In genomic region chr6:68196645-68197044, GRCh38 we compare ENCODE assay signal across 1 cellular context.
TF ChIP-seq lines count a peak whose summit lies in the region.

No MANE protein-coding gene starts in this region.

TF ChIP-seq in SK-N-SH, 30 proteins besides CTCF, POLR2A, EP300 and RAD21 (continued from another document):
- no peak for TF ChIP-seq USF1 (IDR thresholded peaks at IDR 0.05; ENCODE audit: borderline replicate concordance, low read depth)
- TF ChIP-seq, protein P1, sequence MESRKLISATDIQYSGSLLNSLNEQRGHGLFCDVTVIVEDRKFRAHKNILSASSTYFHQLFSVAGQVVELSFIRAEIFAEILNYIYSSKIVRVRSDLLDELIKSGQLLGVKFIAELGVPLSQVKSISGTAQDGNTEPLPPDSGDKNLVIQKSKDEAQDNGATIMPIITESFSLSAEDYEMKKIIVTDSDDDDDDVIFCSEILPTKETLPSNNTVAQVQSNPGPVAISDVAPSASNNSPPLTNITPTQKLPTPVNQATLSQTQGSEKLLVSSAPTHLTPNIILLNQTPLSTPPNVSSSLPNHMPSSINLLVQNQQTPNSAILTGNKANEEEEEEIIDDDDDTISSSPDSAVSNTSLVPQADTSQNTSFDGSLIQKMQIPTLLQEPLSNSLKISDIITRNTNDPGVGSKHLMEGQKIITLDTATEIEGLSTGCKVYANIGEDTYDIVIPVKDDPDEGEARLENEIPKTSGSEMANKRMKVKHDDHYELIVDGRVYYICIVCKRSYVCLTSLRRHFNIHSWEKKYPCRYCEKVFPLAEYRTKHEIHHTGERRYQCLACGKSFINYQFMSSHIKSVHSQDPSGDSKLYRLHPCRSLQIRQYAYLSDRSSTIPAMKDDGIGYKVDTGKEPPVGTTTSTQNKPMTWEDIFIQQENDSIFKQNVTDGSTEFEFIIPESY (IDR thresholded peaks at IDR 0.05; ENCODE audit: borderline replicate concordance, low read depth) = no peak
